Comparison of ENCODE assay signal across 23 cellular contexts in genomic region chr10:91023708-91024438, GRCh38.
A peak's percentile ranks its signal among the peaks of the same experiment; 100 is the strongest.
DNase-seq lines count a peak whose midpoint lies in the region; ATAC-seq and TF ChIP-seq lines count a peak whose summit lies in the region.
"Had no signal": no experiment of that assay in that cellular context is flagged by ENCODE, and none has a peak within 500 bp of the region (broad histone marks: within the 10 kb centered on the region; RNA-seq: fewer than 3 reads in every experiment).

No MANE protein-coding gene starts in this region.

- H3K4me1 Mint-ChIP-seq in MCF 10A (ENCODE audit: insufficient read depth, unreplicated experiment) = no peaks in the 10 kb centered on the region
- no peaks in the 10 kb centered on the region for H3K4me1 Mint-ChIP-seq in immature natural killer cell
- H3K4me1 Mint-ChIP-seq: activated CD4-positive, alpha-beta T cell treated with anti-CD3 and anti-CD28 coated beads for 36 hours had no signal

- peak overlapping the region; percentile 43 for H3K4me2 ChIP-seq in hepatocyte

- WGBS in hepatocyte (ENCODE audit: low lambda C conversion rate, missing lambda C conversion rate) = 81% methylated on average over 7 of the region's 7 CpGs
- 37% methylated on average over 7 of the region's 7 CpGs for WGBS in prostate gland

- no TSS peak for BruUV-seq in MCF 10A (replicated peaks; lab: Mats Ljungman, UMichigan)

- H3K27me3 Mint-ChIP-seq in MCF 10A (ENCODE audit: insufficient read depth, unreplicated experiment) (peaks cover 59% of the 10 kb centered on the region), immature natural killer cell (ENCODE audit: low read depth in 3 of 3) (peaks cover 3 to 11% (median 3%) of the 10 kb centered on the region in 3 donors)
- H3K27me3 Mint-ChIP-seq: activated CD4-positive, alpha-beta T cell treated with anti-CD3 and anti-CD28 coated beads for 36 hours had no signal

- H3K79me2 ChIP-seq in hepatocyte = no peaks in the 10 kb centered on the region

- H3K9me3 ChIP-seq in breast epithelium (no peaks in the 10 kb centered on the region), hepatocyte (ENCODE audit: low read depth) (no peaks in the 10 kb centered on the region), prostate gland (no peaks in the 10 kb centered on the region)
- H3K9me3 ChIP-seq: mucosa of descending colon, thyroid gland had no signal

- no peaks in the 10 kb centered on the region for H3K9me2 ChIP-seq in hepatocyte (replicated peaks; ENCODE audit: insufficient read depth)

- no peaks in the 10 kb centered on the region for H3K27me3 ChIP-seq in breast epithelium
- H3K27me3 ChIP-seq in hepatocyte = no peaks in the 10 kb centered on the region
- H3K27me3 ChIP-seq in prostate gland (replicated peaks; ENCODE audit: insufficient read depth) = no peaks in the 10 kb centered on the region
- H3K27me3 ChIP-seq: thyroid gland had no signal

- peak overlapping the region in 1 of 3 donors; percentile 15 for H3K4me3 ChIP-seq in breast epithelium
- no peak overlapping the region for H3K4me3 ChIP-seq in hepatocyte
- H3K4me3 ChIP-seq in prostate gland = no peak overlapping the region
- H3K4me3 ChIP-seq: mucosa of descending colon, thyroid gland had no signal

- no peak for ATAC-seq in HG02588 (IDR thresholded peaks at IDR 0.05; ENCODE audit: unreplicated experiment)
- ATAC-seq: activated CD4-positive, alpha-beta T cell treated with anti-CD3 and anti-CD28 coated beads for 36 hours; HepG2; mucosa of descending colon had no signal

- CTCF ChIA-PET in MCF 10A (lab: Yijun Ruan, JAX) = interaction anchor here (0.9 to 1.2 kb wide), 2 partner anchors 19 to 227 kb away, joined by 3 to 4 read pairs; no protein-coding TSS in a partner anchor

- DNase-seq in breast epithelium (ENCODE audit: low spot score in 2 of 2) (no peak), MCF 10A (ENCODE audit: unreplicated experiment) (no peak), hepatocyte (ENCODE audit: low spot score) (no peak), prostate gland (ENCODE audit: low spot score) (no peak), dermis blood vessel endothelial cell (no peak), ACHN (no peak), immature natural killer cell (no peak)
- DNase-seq: 8988T; activated CD4-positive, alpha-beta T cell treated with anti-CD3 and anti-CD28 coated beads for 36 hours; activated CD8-positive, alpha-beta memory T cell treated with anti-CD3 and anti-CD28 coated beads, Interleukin-2, amount 50 U/mL, for 4 hours; activated gamma-delta T cell treated with Interleukin-2 at 50 U/mL for 16 hours; DMS 273 treated with DMSO at 0.1 percent for 48 hours; erythroblast; mucosa of descending colon; NCI-H2029 treated with DMSO at 0.1 percent for 48 hours; NCI-H524; SIG-M5; small intestine; thyroid gland had no signal

- H2AFZ ChIP-seq in hepatocyte = no peak overlapping the region

- H3K4me1 ChIP-seq in breast epithelium = peaks cover 0 to 4% of the 10 kb centered on the region in 2 donors
- peaks cover 15% of the 10 kb centered on the region for H3K4me1 ChIP-seq in hepatocyte (ENCODE audit: insufficient read depth)
- H3K4me1 ChIP-seq in prostate gland (replicated peaks) = peaks cover 6% of the 10 kb centered on the region

- TF ChIP-seq POLR2A in breast epithelium (IDR thresholded peaks at IDR 0.05) (no peak), prostate gland (IDR thresholded peaks at IDR 0.05) (no peak)

- H3K36me3 Mint-ChIP-seq in MCF 10A (ENCODE audit: insufficient read depth, unreplicated experiment) = no peaks in the 10 kb centered on the region
- H3K36me3 Mint-ChIP-seq in immature natural killer cell = no peaks in the 10 kb centered on the region

- POLR2A ChIA-PET in MCF 10A (lab: Yijun Ruan, JAX) = no interaction called here

- H3K4me3 Mint-ChIP-seq in MCF 10A (ENCODE audit: unreplicated experiment) (no peak overlapping the region), immature natural killer cell (no peak overlapping the region)
- H3K4me3 Mint-ChIP-seq: activated CD4-positive, alpha-beta T cell treated with anti-CD3 and anti-CD28 coated beads for 36 hours; T-helper 2 cell treated with Interferon-gamma antibody and Interleukin-4, amounts not matched to agents 5 μg/mL and 100 μg/mL, for 36 hours had no signal

- H3K9me3 Mint-ChIP-seq in MCF 10A (ENCODE audit: unreplicated experiment) = no peaks in the 10 kb centered on the region
- H3K9me3 Mint-ChIP-seq in immature natural killer cell = peaks cover 0 to 10% (median 0%) of the 10 kb centered on the region in 6 donors
- H3K9me3 Mint-ChIP-seq: T-helper 2 cell treated with Interferon-gamma antibody and Interleukin-4, amounts not matched to agents 5 μg/mL and 100 μg/mL, for 36 hours had no signal

- no peaks in the 10 kb centered on the region for H4K20me1 ChIP-seq in hepatocyte (ENCODE audit: insufficient read depth, poor library complexity, severe bottlenecking)

- H3K36me3 ChIP-seq in breast epithelium (no peaks in the 10 kb centered on the region), hepatocyte (replicated peaks; ENCODE audit: insufficient read depth, low read depth) (no peaks in the 10 kb centered on the region), prostate gland (no peaks in the 10 kb centered on the region)
- H3K36me3 ChIP-seq: thyroid gland had no signal

- intact Hi-C loops in breast epithelium (cut with DNase I; ENCODE audit: low total_unique reads) = no loop called here
- intact Hi-C loops in MCF 10A (cut with micrococcal nuclease) = no loop called here
- intact Hi-C loops in prostate gland (cut with DNase I) = no loop called here

- TF ChIP-seq CTCF in breast epithelium (IDR thresholded peaks at IDR 0.05) (no peak), MCF 10A (IDR thresholded peaks at IDR 0.05; ENCODE audit: unreplicated experiment) (no peak), hepatocyte (IDR thresholded peaks at IDR 0.05; ENCODE audit: poor library complexity) (no peak), prostate gland (IDR thresholded peaks at IDR 0.05) (no peak)

- H3K27ac ChIP-seq in breast epithelium = peak overlapping the region; percentile 76 to 89
- peak overlapping the region; percentile 58 for H3K27ac ChIP-seq in hepatocyte
- peak overlapping the region; percentile 19 to 26 for H3K27ac ChIP-seq in prostate gland
- H3K27ac ChIP-seq: C4-2B, thyroid gland had no signal

- H3K27ac Mint-ChIP-seq in MCF 10A (ENCODE audit: low read depth, unreplicated experiment) (no peak overlapping the region), immature natural killer cell (no peak overlapping the region)
- H3K27ac Mint-ChIP-seq: activated CD4-positive, alpha-beta T cell treated with anti-CD3 and anti-CD28 coated beads for 36 hours; T-helper 2 cell treated with Interferon-gamma antibody and Interleukin-4, amounts not matched to agents 5 μg/mL and 100 μg/mL, for 36 hours had no signal

- in situ Hi-C loops in ACHN (cut with HindIII; ENCODE audit: low pct_ligation_motif_present, low pct_unique_long_range_greater_than_20kb, low sequenced_read_pairs) = no loop called here

Comparison
In these comparisons a context has a peak if more than half of its experiments do, and no peak if none do; other contexts are left out.
1. H3K27ac ChIP-seq: peak in every context shown above with its lines; median percentile 82 in breast epithelium; 58 in hepatocyte; 22 in prostate gland.